Comparison of ENCODE assay signal across 8 cellular contexts in genomic region chr7:96709381-96710228, GRCh38. TPM values are rescaled to one million over a fixed set of nuclear protein-coding genes. Genes with fewer than 3 reads are reported as not detected.
DNase-seq lines count a peak whose midpoint lies in the region; ATAC-seq and TF ChIP-seq lines count a peak whose summit lies in the region.

Gene SEM1 (minus strand): TSS chr7:96709846. CDS start chr7:96709763, 83 bp downstream.

- DNase-seq in CMK (ENCODE audit: low read depth) (peak; percentile 52), HL-60 (ENCODE audit: low read depth in 1 of 2, low spot score in 1 of 2) (peak; percentile 70 to 80), NOMO-1 (lab: John Stamatoyannopoulos, UW; ENCODE audit: unreplicated experiment in 2 of 2) (peak; percentile 93 to 95), mesenteric fat pad (ENCODE audit: low spot score) (peak; percentile 90)
- peak; percentile 77 for DNase-seq in activated CD8-positive, alpha-beta memory T cell treated with anti-CD3 and anti-CD28 coated beads, Interleukin-2, amount 10 ng/mL, durations not matched to agents 7 days and 5 days
- DNase-seq in stimulated activated CD8-positive, alpha-beta memory T cell treated with anti-CD3 and anti-CD28 coated beads, Interleukin-15, amount 100 ng/mL, for 24 hours (ENCODE audit: low read depth), result peak; percentile 23

- in situ Hi-C loops in endometrial microvascular endothelial cells (cut with HindIII; ENCODE audit: inconsistent ontology term, low pct_unique_long_range_greater_than_20kb, low sequenced_read_pairs), result loop anchor here (10.0 kb wide), 1 partner anchor 315 kb away; the partner anchor contains the start of gene DLX5

- H3K27ac Mint-ChIP-seq in activated CD8-positive, alpha-beta memory T cell treated with anti-CD3 and anti-CD28 coated beads, Interleukin-2, amount 10 ng/mL, durations not matched to agents 7 days and 5 days, result peak within 1 kb of the TSS; percentile 90

- peak; percentile 88 for ATAC-seq in GM19455 (IDR thresholded peaks at IDR 0.05; ENCODE audit: unreplicated experiment)
- ATAC-seq in activated CD8-positive, alpha-beta memory T cell treated with anti-CD3 and anti-CD28 coated beads, Interleukin-2, amount 10 ng/mL, durations not matched to agents 7 days and 5 days, result peak; percentile 95

- H3K27me3 ChIP-seq in HL-60 (ENCODE audit: insufficient read depth, poor library complexity, severe bottlenecking), result no peaks in the 10 kb centered on the region

- H3K4me3 Mint-ChIP-seq in activated CD8-positive, alpha-beta memory T cell treated with anti-CD3 and anti-CD28 coated beads, Interleukin-2, amount 10 ng/mL, durations not matched to agents 7 days and 5 days, result peak within 1 kb of the TSS; percentile 89

- H3K27ac ChIP-seq in HL-60 (replicated peaks), result peak within 1 kb of the TSS; percentile 77

- H3K36me3 Mint-ChIP-seq in activated CD8-positive, alpha-beta memory T cell treated with anti-CD3 and anti-CD28 coated beads, Interleukin-2, amount 10 ng/mL, durations not matched to agents 7 days and 5 days, result peaks cover 23% of the 10 kb centered on the region

- peaks cover 14% of the 10 kb centered on the region for H3K9me3 Mint-ChIP-seq in activated CD8-positive, alpha-beta memory T cell treated with anti-CD3 and anti-CD28 coated beads, Interleukin-2, amount 10 ng/mL, durations not matched to agents 7 days and 5 days (ENCODE audit: low read depth)

- peak within 1 kb of the TSS; percentile 88 for H3K4me3 ChIP-seq in HL-60 (replicated peaks; ENCODE audit: insufficient read depth, low read length)

- no peak for TF ChIP-seq CTCF in HL-60 (IDR thresholded peaks at IDR 0.05; ENCODE audit: insufficient read depth, low read length)

- CTCF ChIA-PET in activated CD8-positive, alpha-beta memory T cell treated with anti-CD3 and anti-CD28 coated beads, Interleukin-2, amount 10 ng/mL, durations not matched to agents 7 days and 5 days (lab: Charles Lee), result no interaction called here

- H3K27me3 Mint-ChIP-seq in activated CD8-positive, alpha-beta memory T cell treated with anti-CD3 and anti-CD28 coated beads, Interleukin-2, amount 10 ng/mL, durations not matched to agents 7 days and 5 days, result peaks cover 7% of the 10 kb centered on the region

- peaks cover 29% of the 10 kb centered on the region for H3K4me1 Mint-ChIP-seq in activated CD8-positive, alpha-beta memory T cell treated with anti-CD3 and anti-CD28 coated beads, Interleukin-2, amount 10 ng/mL, durations not matched to agents 7 days and 5 days

RNA-seq across cellular contexts. Expression of gene SEM1, which starts in this region (rescaled TPM):
- 10 to 100 TPM; 35.0 to 47.0 TPM for total RNA-seq in activated CD8-positive, alpha-beta memory T cell treated with anti-CD3 and anti-CD28 coated beads, Interleukin-2, amount 10 ng/mL, durations not matched to agents 7 days and 5 days
- total RNA-seq in endometrial microvascular endothelial cells (ENCODE audit: inconsistent ontology term), result 16.1 TPM
- 40.4 TPM for total RNA-seq in mesenteric fat pad

Comparison
In these comparisons a context has a peak if more than half of its experiments do, and no peak if none do; other contexts are left out.
1. Peak in every context shown above with its lines: DNase-seq, ATAC-seq, H3K4me3 ChIP-seq and H3K27ac ChIP-seq.
2. DNase-seq: peak in every context shown above with its lines; median percentile 94 in NOMO-1; 90 in mesenteric fat pad; 77 in activated CD8-positive, alpha-beta memory T cell treated with anti-CD3 and anti-CD28 coated beads, Interleukin-2, amount 10 ng/mL, durations not matched to agents 7 days and 5 days; 75 in HL-60; 52 in CMK; 23 in stimulated activated CD8-positive, alpha-beta memory T cell treated with anti-CD3 and anti-CD28 coated beads, Interleukin-15, amount 100 ng/mL, for 24 hours.